In genomic region chr16:19116711-19117449, GRCh38 we compare ENCODE assay signal across 10 cellular contexts. TPM values are rescaled to one million over a fixed set of nuclear protein-coding genes. Genes with fewer than 3 reads are reported as not detected.
A peak's percentile ranks its signal among the peaks of the same experiment; 100 is the strongest.
DNase-seq lines count a peak whose midpoint lies in the region; ATAC-seq and TF ChIP-seq lines count a peak whose summit lies in the region.
"Had no signal": no experiment of that assay in that cellular context is flagged by ENCODE, and none has a peak within 500 bp of the region (broad histone marks: within the 10 kb centered on the region; RNA-seq: fewer than 3 reads in every experiment).

No MANE protein-coding gene starts in this region.

- H3K36me3 Mint-ChIP-seq in dendritic cell treated with granulocyte-macrophage colony-stimulating factor and Interleukin-4, amounts not matched to agents 40 ng/mL and 50 ng/mL, for 4 days (ENCODE audit: low read depth), result peaks cover 72% of the 10 kb centered on the region
- peaks cover 7% of the 10 kb centered on the region for H3K36me3 Mint-ChIP-seq in osteocyte (ENCODE audit: unreplicated experiment)

- H3F3A ChIP-seq in DOHH2 (ENCODE audit: control insufficient read depth, insufficient read depth), result peaks cover 22% of the 10 kb centered on the region

- H3K9me3 ChIP-seq in DOHH2 (ENCODE audit: control insufficient read depth, insufficient read depth, low read length), result no peaks in the 10 kb centered on the region

- peak overlapping the region; percentile 85 for H3K27ac Mint-ChIP-seq in dendritic cell treated with granulocyte-macrophage colony-stimulating factor and Interleukin-4, amounts not matched to agents 40 ng/mL and 50 ng/mL, for 4 days
- H3K27ac Mint-ChIP-seq in osteocyte (ENCODE audit: unreplicated experiment), result peak overlapping the region; percentile 99

- no peaks in the 10 kb centered on the region for H3K9me2 ChIP-seq in DOHH2 (replicated peaks; ENCODE audit: control insufficient read depth, low read length)

- no peak for ATAC-seq in HG03159 (IDR thresholded peaks at IDR 0.05; ENCODE audit: unreplicated experiment)

- H4K20me1 ChIP-seq in DOHH2 (ENCODE audit: control insufficient read depth, insufficient read depth, low read depth, low read length), result no peaks in the 10 kb centered on the region

- H3K4me1 ChIP-seq in DOHH2 (ENCODE audit: control insufficient read depth, low read length), result peaks cover 47% of the 10 kb centered on the region

- no peaks in the 10 kb centered on the region for H3K9me3 Mint-ChIP-seq in dendritic cell treated with granulocyte-macrophage colony-stimulating factor and Interleukin-4, amounts not matched to agents 40 ng/mL and 50 ng/mL, for 4 days
- H3K9me3 Mint-ChIP-seq in osteocyte (ENCODE audit: unreplicated experiment), result no peaks in the 10 kb centered on the region

- H3K79me2 ChIP-seq in DOHH2 (ENCODE audit: control insufficient read depth, low read length), result no peaks in the 10 kb centered on the region

- peak overlapping the region; percentile 71 for H3K4me2 ChIP-seq in DOHH2 (ENCODE audit: low read length)

- DNase-seq in NCI-H226 (peak; percentile 15), osteocyte (ENCODE audit: extremely low spot score, unreplicated experiment) (no peak), NCI-H526 treated with DMSO at 0.1 percent for 48 hours (lab: John Stamatoyannopoulos, UW) (no peak), T-helper 9 cell (no peak)
- no peak for DNase-seq in effector CD4-positive, alpha-beta T cell
- DNase-seq: NCI-H1694 treated with DMSO at 0.1 percent for 48 hours had no signal

- H3K27me3 ChIP-seq in DOHH2 (ENCODE audit: control insufficient read depth, low read length), result peaks cover 20% of the 10 kb centered on the region

- H3K4me3 Mint-ChIP-seq in dendritic cell treated with granulocyte-macrophage colony-stimulating factor and Interleukin-4, amounts not matched to agents 40 ng/mL and 50 ng/mL, for 4 days, result peak overlapping the region; percentile 97
- H3K4me3 Mint-ChIP-seq in osteocyte (ENCODE audit: unreplicated experiment), result peak overlapping the region; percentile 45

- H3K4me3 ChIP-seq in DOHH2 (ENCODE audit: low read length), result peak overlapping the region; percentile 37; the same call in 1 of the 2 replicates

- TF ChIP-seq CTCF in DOHH2 (IDR thresholded peaks at IDR 0.05; ENCODE audit: low read depth, low read length, poor library complexity, severe bottlenecking) (no peak), osteocyte (IDR thresholded peaks at IDR 0.05) (no peak)

- peak overlapping the region; percentile 42 for H3K27ac ChIP-seq in DOHH2 (ENCODE audit: low read depth, low read length)

- peaks cover 65% of the 10 kb centered on the region for H3K4me1 Mint-ChIP-seq in dendritic cell treated with granulocyte-macrophage colony-stimulating factor and Interleukin-4, amounts not matched to agents 40 ng/mL and 50 ng/mL, for 4 days (ENCODE audit: low read depth)
- peaks cover 72% of the 10 kb centered on the region for H3K4me1 Mint-ChIP-seq in osteocyte (ENCODE audit: unreplicated experiment)

- intact Hi-C loops in dendritic cell treated with granulocyte-macrophage colony-stimulating factor and Interleukin-4, amounts not matched to agents 40 ng/mL and 50 ng/mL, for 4 days (cut with micrococcal nuclease), result loop anchor here (2.0 to 5.0 kb wide), 3 partner anchors 14 to 175 kb away; no protein-coding TSS in a partner anchor

- H3K27me3 Mint-ChIP-seq in dendritic cell treated with granulocyte-macrophage colony-stimulating factor and Interleukin-4, amounts not matched to agents 40 ng/mL and 50 ng/mL, for 4 days, result no peaks in the 10 kb centered on the region
- no peaks in the 10 kb centered on the region for H3K27me3 Mint-ChIP-seq in osteocyte (ENCODE audit: unreplicated experiment)

- H3K36me3 ChIP-seq in DOHH2 (ENCODE audit: control insufficient read depth, low read length), result no peaks in the 10 kb centered on the region

RNA-seq across cellular contexts. Expression of gene ITPRIPL2, which starts 3.1 kb away (rescaled TPM):
- total RNA-seq in osteocyte, result 56.1 and 57.9 TPM in 2 replicates

RNA-seq across cellular contexts. Expression of gene COQ7, which starts 49.5 kb away (rescaled TPM):
- 27.1 and 31.6 TPM in 2 replicates for total RNA-seq in osteocyte

RNA-seq across cellular contexts. Expression of gene SYT17, which starts 51.2 kb away (rescaled TPM):
- not detected in 2 replicates for total RNA-seq in osteocyte
- total RNA-seq: activated CD8-positive, alpha-beta memory T cell treated with anti-CD3 and anti-CD28 coated beads for 36 hours had no signal
